ENCODE assay signal across 35 cellular contexts in genomic region chr15:46489276-46489675, GRCh38.
"Had no signal": no experiment of that assay in that cellular context is flagged by ENCODE, and none has a peak within 500 bp of the region (broad histone marks: within the 10 kb centered on the region; RNA-seq: fewer than 3 reads in every experiment).

No MANE protein-coding gene starts in this region.

- H3K4me1 ChIP-seq: adrenal gland, body of pancreas, breast epithelium had no signal

- H3K27ac ChIP-seq: adrenal gland, body of pancreas, brain microvascular endothelial cell, breast epithelium, cardiac muscle cell, VCaP had no signal

- H3K4me3 ChIP-seq: adrenal gland, body of pancreas, breast epithelium, cardiac muscle cell had no signal

- H3K9me3 ChIP-seq: adrenal gland, body of pancreas had no signal

- ATAC-seq: activated CD8-positive, alpha-beta T cell treated with anti-CD3 and anti-CD28 coated beads for 36 hours; activated naive CD4-positive, alpha-beta T cell treated with anti-CD3 and anti-CD28 coated beads, Interleukin-2, amount 50 U/mL, for 72 hours; activated T-cell treated with anti-CD3 and anti-CD28 coated beads, Interleukin-2, amount 50 U/mL, for 4 hours; activated T-cell treated with anti-CD3 and anti-CD28 coated beads, Interleukin-2, amount 50 U/mL, for 72 hours; activated T-helper 17 cell treated with anti-CD3 and anti-CD28 coated beads, Interleukin-2, amount 50 U/mL, for 72 hours; body of pancreas had no signal

- FAIRE-seq: astrocyte, TTC549 had no signal

- DNase-seq: activated B cell treated with CpG ODN at 0.5 μM for 24 hours; activated CD4-positive, alpha-beta memory T cell treated with anti-CD3 and anti-CD28 coated beads for 36 hours; activated CD4-positive, alpha-beta T cell treated with anti-CD3 and anti-CD28 coated beads for 4 hours; activated CD4-positive, alpha-beta T cell treated with anti-CD3 and anti-CD28 coated beads, Interleukin-2, amount 10 ng/mL, durations not matched to agents 24 days and 14 days; activated CD4-positive, alpha-beta T cell treated with anti-CD3 and anti-CD28 coated beads, Interleukin-2, amount 50 U/mL, for 1 hour; activated CD4-positive, alpha-beta T cell treated with anti-CD3 and anti-CD28 coated beads, Interleukin-2, amount 50 U/mL, for 4 hours; activated CD4-positive, CD25-positive, alpha-beta regulatory T cell treated with anti-CD3 and anti-CD28 coated beads, Interleukin-2, amount 50 U/mL, for 72 hours; activated CD8-positive, alpha-beta memory T cell treated with anti-CD3 and anti-CD28 coated beads, Interleukin-2, amount 50 U/mL, for 4 hours; activated CD8-positive, alpha-beta T cell treated with anti-CD3 and anti-CD28 coated beads for 36 hours; activated effector memory CD4-positive, alpha-beta T cell treated with anti-CD3 and anti-CD28 coated beads, Interleukin-2, amount 50 U/mL, for 16 hours; activated gamma-delta T cell treated with Interleukin-2 at 50 U/mL for 16 hours; activated naive CD4-positive, alpha-beta T cell; activated naive CD4-positive, alpha-beta T cell treated with anti-CD3 and anti-CD28 coated beads for 36 hours; activated naive CD4-positive, alpha-beta T cell treated with anti-CD3 and anti-CD28 coated beads, Interleukin-2, amount 50 U/mL, for 16 hours; activated naive CD8-positive, alpha-beta T cell treated with anti-CD3 and anti-CD28 coated beads for 36 hours; activated T-cell treated with anti-CD3 and anti-CD28 coated beads for 4 hours; activated T-cell treated with anti-CD3 and anti-CD28 coated beads, Interleukin-2, amount 50 U/mL, for 1 hour; activated T-cell treated with anti-CD3 and anti-CD28 coated beads, Interleukin-2, amount 50 U/mL, for 4 hours; activated T-cell treated with anti-CD3 and anti-CD28 coated beads, Interleukin-2, amount 50 U/mL, for 72 hours; adrenal gland; amniotic stem cell; aorta; body of pancreas; brain microvascular endothelial cell; caudate nucleus; cerebellar nuclear complex; T-helper 2 cell; T-helper 9 cell had no signal

- H3K27me3 ChIP-seq: adrenal gland, body of pancreas, brain microvascular endothelial cell, breast epithelium, cardiac muscle cell had no signal

- H3K36me3 ChIP-seq: adrenal gland, brain microvascular endothelial cell, breast epithelium, cardiac muscle cell had no signal
